28 cellular contexts compared by ENCODE assay signal in the genomic region with DNA sequence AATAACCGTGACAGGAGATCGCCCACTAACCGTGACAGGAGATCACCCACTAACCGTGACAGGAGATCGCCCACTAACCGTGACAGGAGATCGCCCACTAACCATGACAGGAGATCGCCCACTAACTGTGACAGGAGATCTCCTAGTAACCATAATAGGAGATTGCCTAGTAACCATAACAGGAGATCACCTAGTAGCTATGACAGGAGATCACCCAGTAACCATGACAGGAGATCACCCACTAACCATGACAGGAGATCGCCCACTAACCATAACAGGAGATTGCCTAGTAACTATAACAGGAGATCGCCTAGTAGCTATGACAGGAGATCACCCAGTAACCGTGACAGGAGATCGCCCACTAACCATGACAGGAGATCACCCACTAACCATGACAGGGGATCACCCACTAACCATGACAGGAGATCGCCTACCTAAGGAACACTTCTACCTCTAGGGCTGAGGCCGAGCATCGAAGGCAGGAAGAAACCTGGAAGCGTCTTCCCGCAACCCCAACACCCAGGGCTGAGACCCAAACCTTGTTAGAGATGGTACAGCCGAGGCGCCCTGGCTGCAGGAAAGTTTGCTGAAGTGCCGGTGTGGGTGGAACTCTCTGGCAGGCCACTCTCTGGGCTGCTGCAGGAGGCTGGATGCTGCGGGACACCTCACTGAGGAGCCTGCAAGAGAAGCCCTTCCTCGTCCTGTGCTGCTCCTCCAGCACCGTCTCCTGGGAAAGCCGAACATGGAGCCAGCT.
DNase-seq lines count a peak whose midpoint lies in the region; ATAC-seq, FAIRE-seq and TF ChIP-seq lines count a peak whose summit lies in the region.
"Had no signal": no experiment of that assay in that cellular context is flagged by ENCODE, and none has a peak within 500 bp of the region (broad histone marks: within the 10 kb centered on the region; RNA-seq: fewer than 3 reads in every experiment).

No MANE protein-coding gene starts in this region.

- DNase-seq in activated effector memory CD4-positive, alpha-beta T cell treated with anti-CD3 and anti-CD28 coated beads, Interleukin-2, amount 50 U/mL, for 16 hours: peak; percentile 41
- DNase-seq in activated effector memory CD4-positive, alpha-beta T cell treated with Interleukin-2 at 50 U/mL for 16 hours: no peak
- no peak for DNase-seq in K562 (ENCODE audit: extremely low read depth in 1 of 4, low spot score in 3 of 4)
- DNase-seq in mesenteric fat pad (ENCODE audit: low spot score): peak; percentile 6
- peak; percentile 17 to 38 for DNase-seq in aorta
- no peak for DNase-seq in DMS153 (lab: John Stamatoyannopoulos, UW)
- DNase-seq in endothelial cell (ENCODE audit: low spot score): no peak
- no peak for DNase-seq in NCI-H1694 treated with DMSO at 0.1 percent for 48 hours (lab: John Stamatoyannopoulos, UW)
- DNase-seq: CD4-positive, alpha-beta memory T cell; DMS79; EL; GDM1; KBM-7; MV-4-11; NCI-H1105; NCI-H1436 treated with DMSO at 0.1 percent for 48 hours; NCI-H1930; NCI-H2107; NCI-H446; NCI-H524 treated with DMSO at 0.1 percent for 48 hours; NCI-H774; SK-N-SH had no signal

- intact Hi-C loops in K562 (cut with micrococcal nuclease) (no loop called here), aorta (cut with DNase I) (no loop called here)

- no peak for TF ChIP-seq POLR2A in K562 (conservative IDR thresholded peaks at IDR 0.05)

- no peaks in the 10 kb centered on the region for H3K36me3 Mint-ChIP-seq in endothelial cell (ENCODE audit: low read depth, unreplicated experiment)
- H3K36me3 Mint-ChIP-seq: CD4-positive, alpha-beta memory T cell had no signal

- WGBS in K562 (ENCODE audit: insufficient coverage, low coverage, missing lambda C conversion rate): 4% methylated on average over 24 of the region's 24 CpGs
- 85 to 88% methylated on average over 24 of the region's 24 CpGs for WGBS in aorta, 2 donors

- no peak overlapping the region for H3K4me3 Mint-ChIP-seq in endothelial cell (ENCODE audit: unreplicated experiment)
- H3K4me3 Mint-ChIP-seq: CD4-positive, alpha-beta memory T cell had no signal

- TF ChIP-seq CTCF in K562 (IDR thresholded peaks at IDR 0.05 in 2 of 3, conservative IDR thresholded peaks at IDR 0.05 in 1 of 3; ENCODE audit: insufficient read depth in 2 of 3, low read depth in 1 of 3, low read length in 3 of 3) (no peak), endothelial cell (IDR thresholded peaks at IDR 0.05; ENCODE audit: unreplicated experiment) (no peak)

- no TSS peak for BruUV-seq in K562 (replicated peaks; lab: Mats Ljungman, UMichigan)

- no peak for ATAC-seq in K562
- ATAC-seq in aorta (ENCODE audit: low FRiP score): no peak
- ATAC-seq: GM12878, HCT116 had no signal

- H3K27me3 ChIP-seq in K562 (ENCODE audit: control insufficient read depth in 2 of 2, insufficient read depth in 2 of 2, low read length in 2 of 2): peaks cover 3 to 66% of the 10 kb centered on the region in 2 experiments; a peak in 4 of 5 replicates
- no peaks in the 10 kb centered on the region for H3K27me3 ChIP-seq in aorta (ENCODE audit: control insufficient read depth in 1 of 2, insufficient read depth in 2 of 2, low read length in 1 of 2)

- POLR2A ChIA-PET in K562 (lab: Yijun Ruan, JAX): no interaction called here

- TF ChIP-seq EP300 in K562 (IDR thresholded peaks at IDR 0.05; ENCODE audit: low read length): no peak

- CTCF ChIA-PET in K562 (lab: Yijun Ruan, JAX; ENCODE audit: low intra/inter-chr PET ratio): no interaction called here

- H3K9me3 Mint-ChIP-seq in endothelial cell (ENCODE audit: unreplicated experiment): no peaks in the 10 kb centered on the region
- H3K9me3 Mint-ChIP-seq: CD4-positive, alpha-beta memory T cell had no signal

- H3K9ac ChIP-seq in K562 (ENCODE audit: insufficient read depth in 1 of 2, low read depth in 2 of 2, low read length in 2 of 2): no peak overlapping the region
- H3K9ac ChIP-seq: SK-N-SH had no signal

- H3K79me2 ChIP-seq in K562 (ENCODE audit: control insufficient read depth, insufficient read depth, low read length): no peaks in the 10 kb centered on the region

- H3K4me1 ChIP-seq in K562 (replicated peaks in 1 of 2; ENCODE audit: control insufficient read depth in 2 of 2, insufficient read depth in 2 of 2, low read length in 2 of 2) (no peaks in the 10 kb centered on the region), aorta (ENCODE audit: control insufficient read depth in 1 of 2, insufficient read depth in 2 of 2, low read length in 2 of 2) (no peaks in the 10 kb centered on the region)
- H3K4me1 ChIP-seq: Caco-2 had no signal

- H4K20me1 ChIP-seq in K562 (replicated peaks; ENCODE audit: control insufficient read depth, insufficient read depth, low read length): peaks cover 6% of the 10 kb centered on the region; the same call in 1 of the 2 replicates

- TF ChIP-seq RAD21 in K562 (CRISPR knock-in tag; conservative IDR thresholded peaks at IDR 0.05 in 1 of 2, IDR thresholded peaks at IDR 0.05 in 1 of 2): no peak

- in situ Hi-C loops in K562 (cut with MboI): no loop called here

- H2AFZ ChIP-seq in K562 (ENCODE audit: low read depth, low read length): no peak overlapping the region

- no peak for FAIRE-seq in K562 (lab: Jason Lieb, UNC)
- FAIRE-seq: GM12878, H1, RCC 7860 had no signal

- no peak overlapping the region for H3K27ac ChIP-seq in K562 (ENCODE audit: extremely low read depth, low read depth, low read length)
- H3K27ac ChIP-seq in aorta (ENCODE audit: low read depth in 1 of 2, low read length in 2 of 2): no peak overlapping the region
- H3K27ac ChIP-seq: 22Rv1 had no signal

- H3K27ac Mint-ChIP-seq in endothelial cell (ENCODE audit: unreplicated experiment): no peak overlapping the region
- H3K27ac Mint-ChIP-seq: CD4-positive, alpha-beta memory T cell had no signal

- H3K4me2 ChIP-seq in K562 (ENCODE audit: insufficient read depth, low read length): no peak overlapping the region
- H3K4me2 ChIP-seq: SK-N-SH had no signal

- H3K27me3 Mint-ChIP-seq in endothelial cell (ENCODE audit: unreplicated experiment): peaks cover 4% of the 10 kb centered on the region

- no peaks in the 10 kb centered on the region for H3K9me1 ChIP-seq in K562 (ENCODE audit: control insufficient read depth, insufficient read depth, low read length)

- H3K9me3 ChIP-seq in K562 (replicated peaks; ENCODE audit: control insufficient read depth, insufficient read depth, low read depth, low read length) (no peaks in the 10 kb centered on the region), aorta (ENCODE audit: control insufficient read depth, low read length) (no peaks in the 10 kb centered on the region)
- H3K9me3 ChIP-seq: Caco-2, SK-N-SH had no signal

- H3K36me3 ChIP-seq in K562 (ENCODE audit: control insufficient read depth, insufficient read depth, low read length): no peaks in the 10 kb centered on the region
- no peaks in the 10 kb centered on the region for H3K36me3 ChIP-seq in aorta (ENCODE audit: control insufficient read depth in 1 of 2, insufficient read depth in 2 of 2, low read length in 1 of 2)

- H3K4me1 Mint-ChIP-seq in endothelial cell (ENCODE audit: unreplicated experiment): peaks cover 2% of the 10 kb centered on the region
- H3K4me1 Mint-ChIP-seq: CD4-positive, alpha-beta memory T cell had no signal

- no peak overlapping the region for H3K4me3 ChIP-seq in K562
- no peak overlapping the region for H3K4me3 ChIP-seq in aorta (ENCODE audit: low read length in 2 of 2)
- H3K4me3 ChIP-seq: GM12878 had no signal

TF ChIP-seq in K562, 482 proteins besides CTCF, POLR2A, EP300 and RAD21:
- TF ChIP-seq, protein P1, sequence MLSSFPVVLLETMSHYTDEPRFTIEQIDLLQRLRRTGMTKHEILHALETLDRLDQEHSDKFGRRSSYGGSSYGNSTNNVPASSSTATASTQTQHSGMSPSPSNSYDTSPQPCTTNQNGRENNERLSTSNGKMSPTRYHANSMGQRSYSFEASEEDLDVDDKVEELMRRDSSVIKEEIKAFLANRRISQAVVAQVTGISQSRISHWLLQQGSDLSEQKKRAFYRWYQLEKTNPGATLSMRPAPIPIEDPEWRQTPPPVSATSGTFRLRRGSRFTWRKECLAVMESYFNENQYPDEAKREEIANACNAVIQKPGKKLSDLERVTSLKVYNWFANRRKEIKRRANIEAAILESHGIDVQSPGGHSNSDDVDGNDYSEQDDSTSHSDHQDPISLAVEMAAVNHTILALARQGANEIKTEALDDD (IDR thresholded peaks at IDR 0.05): peak; percentile 93
- TF ChIP-seq ZNF212 (CRISPR knock-in tag; IDR thresholded peaks at IDR 0.05): no peak
TF ChIP-seq in K562: peak in this region for 1.

Comparison
In these comparisons a context has a peak if more than half of its experiments do, and no peak if none do; other contexts are left out.
1. DNase-seq: peak in activated effector memory CD4-positive, alpha-beta T cell treated with anti-CD3 and anti-CD28 coated beads, Interleukin-2, amount 50 U/mL, for 16 hours (single experiment), mesenteric fat pad (single experiment) and aorta (2 of 2); none in activated effector memory CD4-positive, alpha-beta T cell treated with Interleukin-2 at 50 U/mL for 16 hours (single experiment), K562 (0 of 4), DMS153 (single experiment), endothelial cell (single experiment) and NCI-H1694 treated with DMSO at 0.1 percent for 48 hours (single experiment).